ENCODE assay signal across 1 cellular context in the genomic region with DNA sequence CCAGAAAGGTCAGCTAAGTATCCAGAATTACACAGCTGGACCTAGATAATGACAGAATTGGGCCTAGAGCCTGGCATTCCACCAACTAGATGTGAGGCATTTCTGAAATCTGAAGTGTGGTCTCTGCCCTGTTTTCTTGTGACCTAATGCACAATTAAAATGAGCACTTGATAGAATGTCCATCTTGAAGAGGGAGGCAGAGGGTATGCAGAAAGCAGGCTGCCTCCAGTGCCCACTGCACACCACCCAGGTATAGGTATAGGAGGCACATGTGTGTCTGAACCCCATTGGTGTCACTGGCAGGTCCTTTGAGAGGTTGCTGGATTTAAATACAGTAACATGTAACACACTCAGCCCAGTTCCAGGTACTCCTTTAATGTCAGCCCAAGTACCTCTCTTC.
TF ChIP-seq lines count a peak whose summit lies in the region.

No MANE protein-coding gene starts in this region.

TF ChIP-seq in endothelial cell of umbilical vein, 7 proteins besides CTCF, POLR2A, EP300 and RAD21:
- no peak for TF ChIP-seq GATA2 (IDR thresholded peaks at IDR 0.05; ENCODE audit: insufficient read depth, insufficient read length, low read depth, low read length)
- no peak for TF ChIP-seq MYC (IDR thresholded peaks at IDR 0.05; ENCODE audit: low read depth, low read length)
- TF ChIP-seq FOS (IDR thresholded peaks at IDR 0.05; ENCODE audit: borderline replicate concordance, insufficient read depth, low read length) = no peak
- TF ChIP-seq, protein P1, sequence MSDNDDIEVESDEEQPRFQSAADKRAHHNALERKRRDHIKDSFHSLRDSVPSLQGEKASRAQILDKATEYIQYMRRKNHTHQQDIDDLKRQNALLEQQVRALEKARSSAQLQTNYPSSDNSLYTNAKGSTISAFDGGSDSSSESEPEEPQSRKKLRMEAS (IDR thresholded peaks at IDR 0.05; ENCODE audit: insufficient read depth, insufficient read length) = no peak
- no peak for TF ChIP-seq EZH2 (IDR thresholded peaks at IDR 0.05; ENCODE audit: borderline replicate concordance, low read depth, low read length, severe bottlenecking)
- TF ChIP-seq POLR2AphosphoS5 (IDR thresholded peaks at IDR 0.05; ENCODE audit: insufficient read depth, low read depth, low read length) = no peak
- no peak for TF ChIP-seq JUN (IDR thresholded peaks at IDR 0.05; ENCODE audit: borderline replicate concordance, insufficient read depth, insufficient read length, low read depth)
TF ChIP-seq in endothelial cell of umbilical vein: peak in this region for 0.
